2 cellular contexts compared by ENCODE assay signal in the genomic region with DNA sequence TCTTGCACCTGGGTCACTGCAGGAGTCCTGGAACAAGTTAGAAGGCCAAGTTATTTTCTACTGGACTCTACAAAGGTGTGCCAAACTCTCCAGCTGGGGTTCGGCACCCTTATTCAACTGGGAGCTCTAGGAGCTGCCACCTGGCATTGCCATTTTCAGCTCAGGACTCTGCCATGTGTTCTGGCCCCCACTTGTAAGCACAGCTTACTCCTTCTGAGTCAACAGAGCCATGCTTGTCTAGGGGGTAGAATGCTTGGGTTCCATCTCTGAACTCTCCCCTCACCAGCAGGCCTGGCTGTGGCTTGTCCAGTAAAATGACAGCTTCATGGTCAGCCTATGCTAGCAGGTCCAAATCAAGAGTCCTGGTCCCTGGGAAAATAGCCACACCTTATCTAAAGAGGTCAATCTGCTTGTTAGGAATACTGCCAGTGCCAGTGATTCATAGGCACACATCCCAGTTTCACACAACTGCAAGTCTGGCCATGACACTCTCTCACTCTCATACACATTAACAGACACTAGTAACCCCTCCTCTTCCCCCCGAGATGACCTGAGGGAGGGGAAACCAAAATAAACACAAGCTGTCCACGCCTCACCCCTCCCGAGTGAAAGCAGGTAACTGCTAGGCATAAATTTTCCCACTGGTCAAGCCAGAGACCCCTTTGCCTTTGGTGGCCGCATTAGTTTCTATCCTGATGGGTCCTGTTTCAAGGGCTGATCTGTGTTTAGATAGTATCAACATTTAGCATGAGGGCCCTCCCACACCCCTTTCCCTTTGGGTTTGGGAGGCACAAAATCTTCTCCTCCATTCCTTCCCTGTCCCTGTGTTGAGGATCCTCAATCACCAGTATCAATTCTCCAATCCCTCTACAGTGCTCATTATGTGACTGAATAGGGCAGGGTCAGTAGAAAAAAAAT.
TF ChIP-seq lines count a peak whose summit lies in the region.

No MANE protein-coding gene starts in this region.

TF ChIP-seq in IMR-90, 13 proteins besides CTCF, POLR2A, EP300 and RAD21:
- no peak for TF ChIP-seq CHD1 (IDR thresholded peaks at IDR 0.05; ENCODE audit: low read depth, low read length)
- TF ChIP-seq, protein P1, sequence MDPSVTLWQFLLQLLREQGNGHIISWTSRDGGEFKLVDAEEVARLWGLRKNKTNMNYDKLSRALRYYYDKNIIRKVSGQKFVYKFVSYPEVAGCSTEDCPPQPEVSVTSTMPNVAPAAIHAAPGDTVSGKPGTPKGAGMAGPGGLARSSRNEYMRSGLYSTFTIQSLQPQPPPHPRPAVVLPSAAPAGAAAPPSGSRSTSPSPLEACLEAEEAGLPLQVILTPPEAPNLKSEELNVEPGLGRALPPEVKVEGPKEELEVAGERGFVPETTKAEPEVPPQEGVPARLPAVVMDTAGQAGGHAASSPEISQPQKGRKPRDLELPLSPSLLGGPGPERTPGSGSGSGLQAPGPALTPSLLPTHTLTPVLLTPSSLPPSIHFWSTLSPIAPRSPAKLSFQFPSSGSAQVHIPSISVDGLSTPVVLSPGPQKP (IDR thresholded peaks at IDR 0.05; ENCODE audit: borderline replicate concordance, low read depth, low read length): no peak
- no peak for TF ChIP-seq RCOR1 (IDR thresholded peaks at IDR 0.05; ENCODE audit: insufficient replicate concordance, low read length)
- no peak for TF ChIP-seq NFE2L2 (IDR thresholded peaks at IDR 0.05; ENCODE audit: low read depth, low read length)
- TF ChIP-seq SMC3 (IDR thresholded peaks at IDR 0.05; ENCODE audit: low read depth, low read length): no peak
- TF ChIP-seq CEBPB (IDR thresholded peaks at IDR 0.05; ENCODE audit: low read depth, low read length): no peak

TF ChIP-seq in H1, 55 proteins besides CTCF, POLR2A, EP300 and RAD21:
- TF ChIP-seq ATF2 (IDR thresholded peaks at IDR 0.05; ENCODE audit: low read length) (no peak), RNF2 (IDR thresholded peaks at IDR 0.05; ENCODE audit: borderline replicate concordance, low read depth, low read length, missing control alignments, poor library complexity, severe bottlenecking) (no peak), BACH1 (IDR thresholded peaks at IDR 0.05; ENCODE audit: low read length) (no peak), ASH2L (IDR thresholded peaks at IDR 0.05; ENCODE audit: low read length) (no peak), EGR1 (IDR thresholded peaks at IDR 0.05; ENCODE audit: borderline replicate concordance, low read depth, low read length) (no peak), JUND (IDR thresholded peaks at IDR 0.05; ENCODE audit: low read length) (no peak), RBBP5 (IDR thresholded peaks at IDR 0.05; ENCODE audit: borderline replicate concordance, low read depth, low read length) (no peak), SIN3A (conservative IDR thresholded peaks at IDR 0.05 in 1 of 2, IDR thresholded peaks at IDR 0.05 in 1 of 2; ENCODE audit: low read depth in 1 of 2, low read length in 2 of 2) (no peak)
- TF ChIP-seq, protein P2, sequence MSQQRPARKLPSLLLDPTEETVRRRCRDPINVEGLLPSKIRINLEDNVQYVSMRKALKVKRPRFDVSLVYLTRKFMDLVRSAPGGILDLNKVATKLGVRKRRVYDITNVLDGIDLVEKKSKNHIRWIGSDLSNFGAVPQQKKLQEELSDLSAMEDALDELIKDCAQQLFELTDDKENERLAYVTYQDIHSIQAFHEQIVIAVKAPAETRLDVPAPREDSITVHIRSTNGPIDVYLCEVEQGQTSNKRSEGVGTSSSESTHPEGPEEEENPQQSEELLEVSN (IDR thresholded peaks at IDR 0.05): no peak
